Comparison of ENCODE assay signal across 15 cellular contexts in the genomic region with DNA sequence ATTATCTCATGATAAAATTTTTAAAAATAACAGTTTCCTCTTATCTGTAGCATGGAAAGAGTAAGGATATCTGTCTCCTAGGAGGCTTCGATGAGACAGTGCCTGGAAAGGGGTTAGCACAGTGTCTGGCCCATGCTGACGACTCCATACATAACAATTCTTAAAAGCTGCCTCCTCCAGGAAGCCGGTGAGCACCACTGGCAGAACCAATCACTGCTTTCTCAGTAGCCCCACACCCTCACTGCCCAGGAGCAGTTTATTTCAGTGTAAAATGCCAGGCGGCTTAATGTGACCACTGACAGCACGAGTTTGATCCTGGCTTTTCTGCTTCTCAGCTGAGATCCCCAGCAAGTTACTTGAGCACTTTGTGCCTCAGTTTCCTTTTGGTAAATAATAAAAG. TPM values are rescaled to one million over a fixed set of nuclear protein-coding genes. Genes with fewer than 3 reads are reported as not detected.
"Had no signal": no experiment of that assay in that cellular context is flagged by ENCODE, and none has a peak within 500 bp of the region (broad histone marks: within the 10 kb centered on the region; RNA-seq: fewer than 3 reads in every experiment).

No MANE protein-coding gene starts in this region.

- H3K4me3 ChIP-seq: right atrium auricular region, SJCRH30, smooth muscle cell had no signal

- H3K27me3 ChIP-seq: right atrium auricular region, SJCRH30 had no signal

- H3K27ac Mint-ChIP-seq: activated CD4-positive, alpha-beta memory T cell treated with anti-CD3 and anti-CD28 coated beads, Interleukin-2, amount 10 ng/mL, durations not matched to agents 7 days and 5 days; activated naive CD8-positive, alpha-beta T cell treated with anti-CD3 and anti-CD28 coated beads, Interleukin-2, amount 10 ng/mL, durations not matched to agents 7 days and 5 days had no signal

- H3K27ac ChIP-seq: heart left ventricle, right atrium auricular region, SJCRH30 had no signal

- H3K4me3 Mint-ChIP-seq: activated CD4-positive, alpha-beta memory T cell treated with anti-CD3 and anti-CD28 coated beads, Interleukin-2, amount 10 ng/mL, durations not matched to agents 7 days and 5 days had no signal

- ATAC-seq: heart left ventricle, left lobe of liver had no signal

- H3K9me3 ChIP-seq: heart left ventricle, right atrium auricular region, SJCRH30, transverse colon had no signal

- FAIRE-seq: bronchial epithelial cell, frontal cortex had no signal

- H3K36me3 Mint-ChIP-seq: activated naive CD8-positive, alpha-beta T cell treated with anti-CD3 and anti-CD28 coated beads, Interleukin-2, amount 10 ng/mL, durations not matched to agents 7 days and 5 days had no signal

- H3K9me3 Mint-ChIP-seq: activated CD4-positive, alpha-beta memory T cell treated with anti-CD3 and anti-CD28 coated beads, Interleukin-2, amount 10 ng/mL, durations not matched to agents 7 days and 5 days; activated naive CD8-positive, alpha-beta T cell treated with anti-CD3 and anti-CD28 coated beads, Interleukin-2, amount 10 ng/mL, durations not matched to agents 7 days and 5 days had no signal

- H3K4me1 ChIP-seq: SJCRH30 had no signal

- H3K36me3 ChIP-seq: heart left ventricle, right atrium auricular region, SJCRH30, transverse colon had no signal

- DNase-seq: activated CD4-positive, alpha-beta memory T cell treated with anti-CD3 and anti-CD28 coated beads, Interleukin-2, amount 10 ng/mL, durations not matched to agents 7 days and 5 days; activated CD8-positive, alpha-beta memory T cell treated with anti-CD3 and anti-CD28 coated beads, Interleukin-2, amount 50 U/mL, for 48 hours; activated naive CD8-positive, alpha-beta T cell treated with anti-CD3 and anti-CD28 coated beads, Interleukin-2, amount 10 ng/mL, durations not matched to agents 7 days and 5 days; anterior cingulate cortex; effector CD4-positive, alpha-beta T cell; heart left ventricle; SJCRH30; T-helper 9 cell; transverse colon had no signal

RNA-seq across cellular contexts. Expression of a gene that starts 1.2 kb away (rescaled TPM):
- total RNA-seq: activated naive CD8-positive, alpha-beta T cell treated with anti-CD3 and anti-CD28 coated beads, Interleukin-2, amount 10 ng/mL, durations not matched to agents 7 days and 5 days; frontal cortex; left lobe of liver; myocyte; SJCRH30 had no signal
